ENCODE assay signal across 8 cellular contexts in genomic region chr14:67360469-67361206, GRCh38. TPM values are rescaled to one million over a fixed set of nuclear protein-coding genes. Genes with fewer than 3 reads are reported as not detected.
A peak's percentile ranks its signal among the peaks of the same experiment; 100 is the strongest.
DNase-seq lines count a peak whose midpoint lies in the region; ATAC-seq and FAIRE-seq lines count a peak whose summit lies in the region.

No MANE protein-coding gene starts in this region.

- H3K9me3 Mint-ChIP-seq in activated T-helper 1 cell treated with anti-CD3 and anti-CD28 coated beads, Interleukin-12 subunit alpha, Interleukin-12 subunit beta, Interleukin-2, Interleukin-4 antibody, amounts not matched to agents 30 ng/mL and 10 ng/mL and 1 ng/mL, durations not matched to agents 14 hours and 24 hours and 36 hours: no peaks in the 10 kb centered on the region

- intact Hi-C loops in activated T-helper 1 cell treated with anti-CD3 and anti-CD28 coated beads, Interleukin-12 subunit alpha, Interleukin-12 subunit beta, Interleukin-2, Interleukin-4 antibody, amounts not matched to agents 30 ng/mL and 10 ng/mL and 1 ng/mL, durations not matched to agents 14 hours and 24 hours and 36 hours (cut with micrococcal nuclease): loop anchor here (1.0 to 2.0 kb wide), 7 partner anchors 13 to 852 kb away; partner anchors contain the start of genes GPHN, PIGH, VTI1B and ZFYVE26
- intact Hi-C loops in left ventricle myocardium superior (cut with micrococcal nuclease): no loop called here

- FAIRE-seq in small intestine (lab: Jason Lieb, UNC): no peak

- H3K27ac Mint-ChIP-seq in activated T-helper 1 cell treated with anti-CD3 and anti-CD28 coated beads, Interleukin-12 subunit alpha, Interleukin-12 subunit beta, Interleukin-2, Interleukin-4 antibody, amounts not matched to agents 30 ng/mL and 10 ng/mL and 1 ng/mL, durations not matched to agents 14 hours and 24 hours and 36 hours: peak overlapping the region; percentile 97

- peaks cover 2 to 8% of the 10 kb centered on the region in 2 donors for H3K4me1 ChIP-seq in small intestine (ENCODE audit: control insufficient read depth in 2 of 2, insufficient read depth in 1 of 2, low read depth in 1 of 2, low read length in 1 of 2)

- peak; percentile 22 for ATAC-seq in GM19438 (IDR thresholded peaks at IDR 0.05; ENCODE audit: low read depth, unreplicated experiment)
- ATAC-seq in HG03103 (IDR thresholded peaks at IDR 0.05; ENCODE audit: low read depth, unreplicated experiment): peak; percentile 10
- peak; percentile 39 for ATAC-seq in left ventricle myocardium superior

- H3K27me3 ChIP-seq in small intestine (ENCODE audit: control insufficient read depth in 2 of 2, insufficient read depth in 2 of 2, low read length in 2 of 2): no peaks in the 10 kb centered on the region

- no peak for DNase-seq in activated T-helper 1 cell treated with anti-CD3 and anti-CD28 coated beads, Interleukin-12 subunit alpha, Interleukin-12 subunit beta, Interleukin-2, Interleukin-4 antibody, amounts not matched to agents 30 ng/mL and 10 ng/mL and 1 ng/mL, durations not matched to agents 14 hours and 24 hours and 36 hours (ENCODE audit: low spot score)
- no peak for DNase-seq in left ventricle myocardium superior
- DNase-seq in small intestine: no peak
- no peak for DNase-seq in SIG-M5 (lab: John Stamatoyannopoulos, UW)
- no peak for DNase-seq in KBM-7
- DNase-seq in stimulated activated naive CD4-positive, alpha-beta T cell (lab: John Stamatoyannopoulos, UW): no peak

- 0 to 1% (median 0%) methylated on average over 34 of the region's 34 CpGs for WGBS in small intestine, 3 donors

- no peaks in the 10 kb centered on the region for H3K27me3 Mint-ChIP-seq in activated T-helper 1 cell treated with anti-CD3 and anti-CD28 coated beads, Interleukin-12 subunit alpha, Interleukin-12 subunit beta, Interleukin-2, Interleukin-4 antibody, amounts not matched to agents 30 ng/mL and 10 ng/mL and 1 ng/mL, durations not matched to agents 14 hours and 24 hours and 36 hours (ENCODE audit: insufficient read depth)

- H3K4me1 Mint-ChIP-seq in activated T-helper 1 cell treated with anti-CD3 and anti-CD28 coated beads, Interleukin-12 subunit alpha, Interleukin-12 subunit beta, Interleukin-2, Interleukin-4 antibody, amounts not matched to agents 30 ng/mL and 10 ng/mL and 1 ng/mL, durations not matched to agents 14 hours and 24 hours and 36 hours (ENCODE audit: low read depth): peaks cover 83% of the 10 kb centered on the region

- H3K4me3 ChIP-seq in small intestine (ENCODE audit: low read depth in 1 of 2, low read length in 2 of 2): peak overlapping the region; percentile 69 to 71

- peaks cover 3 to 6% of the 10 kb centered on the region in 2 donors for H3K36me3 ChIP-seq in small intestine (ENCODE audit: control insufficient read depth in 2 of 2, insufficient read depth in 2 of 2, low read length in 2 of 2)

- H3K4me3 Mint-ChIP-seq in activated T-helper 1 cell treated with anti-CD3 and anti-CD28 coated beads, Interleukin-12 subunit alpha, Interleukin-12 subunit beta, Interleukin-2, Interleukin-4 antibody, amounts not matched to agents 30 ng/mL and 10 ng/mL and 1 ng/mL, durations not matched to agents 14 hours and 24 hours and 36 hours: peak overlapping the region; percentile 92

- H3K27ac ChIP-seq in small intestine (ENCODE audit: low read depth in 1 of 2, low read length in 1 of 2): peak overlapping the region; percentile 7 to 84

- in situ Hi-C loops in KBM-7 (cut with MboI; ENCODE audit: low pct_unique_long_range_greater_than_20kb, low sequenced_read_pairs): no loop called here

- H3K36me3 Mint-ChIP-seq in activated T-helper 1 cell treated with anti-CD3 and anti-CD28 coated beads, Interleukin-12 subunit alpha, Interleukin-12 subunit beta, Interleukin-2, Interleukin-4 antibody, amounts not matched to agents 30 ng/mL and 10 ng/mL and 1 ng/mL, durations not matched to agents 14 hours and 24 hours and 36 hours (ENCODE audit: low read depth): peaks cover 35% of the 10 kb centered on the region

- H3K9me3 ChIP-seq in small intestine (ENCODE audit: control insufficient read depth, low read depth): no peaks in the 10 kb centered on the region

RNA-seq across cellular contexts. Expression of gene EIF2S1, which starts 0.5 kb away (rescaled TPM):
- total RNA-seq in activated T-helper 1 cell treated with anti-CD3 and anti-CD28 coated beads, Interleukin-12 subunit alpha, Interleukin-12 subunit beta, Interleukin-2, Interleukin-4 antibody, amounts not matched to agents 30 ng/mL and 10 ng/mL and 1 ng/mL, durations not matched to agents 14 hours and 24 hours and 36 hours: 234 and 245 TPM in 2 replicates
- total RNA-seq in left ventricle myocardium superior: 104 TPM
- polyA plus RNA-seq in small intestine: 100 to 1,000 TPM in 1 of 3 donors, 10 to 100 TPM in 2; 43.6 to 116 (median 59.7) TPM

RNA-seq across cellular contexts. Expression of gene ATP6V1D, which starts 1.0 kb away (rescaled TPM):
- total RNA-seq in activated T-helper 1 cell treated with anti-CD3 and anti-CD28 coated beads, Interleukin-12 subunit alpha, Interleukin-12 subunit beta, Interleukin-2, Interleukin-4 antibody, amounts not matched to agents 30 ng/mL and 10 ng/mL and 1 ng/mL, durations not matched to agents 14 hours and 24 hours and 36 hours: 29.1 and 30.8 TPM in 2 replicates
- total RNA-seq in left ventricle myocardium superior: 155 TPM
- 10 to 100 TPM; 43.1 to 84.3 (median 55.1) TPM for polyA plus RNA-seq in small intestine

RNA-seq across cellular contexts. Expression of gene PLEK2, which starts 51.3 kb away (rescaled TPM):
- total RNA-seq in activated T-helper 1 cell treated with anti-CD3 and anti-CD28 coated beads, Interleukin-12 subunit alpha, Interleukin-12 subunit beta, Interleukin-2, Interleukin-4 antibody, amounts not matched to agents 30 ng/mL and 10 ng/mL and 1 ng/mL, durations not matched to agents 14 hours and 24 hours and 36 hours: 0.57 and 1.5 TPM in 2 replicates
- total RNA-seq in left ventricle myocardium superior: not detected
- 10 to 100 TPM; 55.7 to 88.3 (median 78.5) TPM for polyA plus RNA-seq in small intestine
